ENCODE assay signal across 1 cellular context in the genomic region with DNA sequence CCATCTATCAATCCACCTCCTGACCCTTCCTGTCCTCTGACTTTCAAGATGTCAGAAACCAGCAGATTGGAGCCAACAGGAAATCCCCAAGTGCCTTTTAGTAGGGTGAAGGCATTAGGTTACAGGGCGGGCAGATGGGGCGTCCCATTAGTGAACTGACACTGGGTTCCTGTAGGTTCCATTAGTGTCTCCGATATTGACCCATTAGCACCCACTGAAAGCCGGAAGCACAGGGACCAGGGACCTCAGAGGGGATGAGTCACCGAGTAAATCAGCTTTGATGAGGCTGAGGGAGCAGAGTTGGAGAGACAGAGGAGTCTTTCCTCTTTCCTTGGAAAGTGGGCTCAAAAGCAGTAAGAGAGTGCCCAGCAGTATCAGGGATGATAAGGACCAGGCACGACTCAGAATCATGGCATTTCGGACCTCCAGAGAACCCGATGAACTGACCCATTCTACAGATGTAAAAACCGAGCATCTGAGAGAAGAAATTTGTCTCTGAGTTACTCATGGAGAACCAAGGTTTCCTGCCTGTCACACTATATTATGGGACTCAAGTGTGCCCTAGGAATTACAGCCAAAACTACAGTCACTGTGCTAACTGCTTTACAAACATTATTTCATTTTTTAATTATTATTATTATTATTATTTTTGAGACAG.
TF ChIP-seq lines count a peak whose summit lies in the region.

No MANE protein-coding gene starts in this region.

TF ChIP-seq in H1, 55 proteins besides CTCF, POLR2A, EP300 and RAD21 (continued from another document):
- TF ChIP-seq NRF1 (IDR thresholded peaks at IDR 0.05; ENCODE audit: low read depth, low read length) (no peak), SUZ12 (IDR thresholded peaks at IDR 0.05; ENCODE audit: low read length) (no peak), TAF1 (IDR thresholded peaks at IDR 0.05; ENCODE audit: low read depth, low read length) (no peak), RNF2 (IDR thresholded peaks at IDR 0.05; ENCODE audit: borderline replicate concordance, low read depth, low read length, missing control alignments, poor library complexity, severe bottlenecking) (no peak), KDM4A (IDR thresholded peaks at IDR 0.05; ENCODE audit: low read depth, low read length, severe bottlenecking) (no peak), KDM1A (IDR thresholded peaks at IDR 0.05; ENCODE audit: borderline replicate concordance, low read length) (peak; percentile 55; the same call in 1 of the 2 replicates)
